ENCODE assay signal across 10 cellular contexts in the genomic region with DNA sequence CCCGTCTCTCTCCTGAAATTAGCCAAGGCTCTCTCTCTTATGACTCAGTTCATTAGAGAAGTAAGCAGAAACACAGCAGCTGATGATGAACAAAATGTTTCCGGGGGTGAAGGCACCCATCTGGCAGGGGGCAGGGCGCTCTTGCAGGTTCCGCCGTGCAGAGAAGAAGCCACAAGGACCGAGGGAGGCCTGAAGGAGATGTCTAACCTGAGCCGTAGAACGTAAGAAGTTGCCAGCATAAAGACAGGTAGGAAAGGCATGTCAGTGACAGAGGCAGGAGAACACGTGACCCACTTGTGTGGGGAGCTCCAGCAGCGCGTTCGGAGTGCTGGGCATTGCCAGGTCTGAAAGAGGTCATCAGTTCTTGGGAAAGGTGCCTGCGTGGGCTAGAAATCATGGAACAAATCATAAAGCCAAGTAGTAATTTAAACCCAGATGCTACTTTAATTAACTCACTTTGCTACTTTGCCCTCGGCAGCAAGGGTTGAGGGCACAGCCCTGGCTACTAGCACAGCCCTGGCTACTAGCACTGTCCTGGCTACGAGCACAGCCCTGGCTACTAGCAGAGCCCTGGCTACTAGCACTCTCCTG.
A peak's percentile ranks its signal among the peaks of the same experiment; 100 is the strongest.
DNase-seq lines count a peak whose midpoint lies in the region; ATAC-seq and TF ChIP-seq lines count a peak whose summit lies in the region.
"Had no signal": no experiment of that assay in that cellular context is flagged by ENCODE, and none has a peak within 500 bp of the region (broad histone marks: within the 10 kb centered on the region; RNA-seq: fewer than 3 reads in every experiment).

No MANE protein-coding gene starts in this region.

- no peak for TF ChIP-seq CTCF in sigmoid colon (IDR thresholded peaks at IDR 0.05)

- peaks cover 0 to 5% (median 0%) of the 10 kb centered on the region in 4 donors for H3K4me1 ChIP-seq in sigmoid colon
- H3K4me1 ChIP-seq: body of pancreas had no signal

- TF ChIP-seq EP300 in sigmoid colon (IDR thresholded peaks at IDR 0.05), result no peak

- intact Hi-C loops in posterior cingulate gyrus (cut with DNase I), result no loop called here
- intact Hi-C loops in sigmoid colon (cut with DNase I), result no loop called here

- no peaks in the 10 kb centered on the region for H3K36me3 ChIP-seq in sigmoid colon

- no peak for TF ChIP-seq POLR2A in sigmoid colon (IDR thresholded peaks at IDR 0.05)

- H3K4me3 ChIP-seq in sigmoid colon, result no peak overlapping the region
- H3K4me3 ChIP-seq: body of pancreas had no signal

- no peak for ATAC-seq in GM19328 (IDR thresholded peaks at IDR 0.05; ENCODE audit: unreplicated experiment)
- ATAC-seq in HG02798 (IDR thresholded peaks at IDR 0.05; ENCODE audit: poor library complexity, unreplicated experiment), result no peak
- ATAC-seq: body of pancreas had no signal

- no peaks in the 10 kb centered on the region for H3K27me3 ChIP-seq in sigmoid colon
- H3K27me3 ChIP-seq: body of pancreas had no signal

- no peak overlapping the region for H3K27ac ChIP-seq in sigmoid colon
- H3K27ac ChIP-seq: body of pancreas had no signal

- no peaks in the 10 kb centered on the region for H3K9me3 ChIP-seq in sigmoid colon
- H3K9me3 ChIP-seq: body of pancreas had no signal

- DNase-seq in DMS79 (lab: John Stamatoyannopoulos, UW) (peak; percentile 22), T-helper 1 cell (peak in 3 of 5 donors; percentile 14 to 56 (median 25)), posterior cingulate gyrus (peak in 6 of 10 donors; percentile 30 to 90 (median 67)), DMS 273 treated with DMSO at 0.1 percent for 48 hours (lab: John Stamatoyannopoulos, UW) (no peak), sigmoid colon (no peak)
- peak; percentile 34 for DNase-seq in central memory CD4-positive, alpha-beta T cell
- DNase-seq: body of pancreas, NCI-H146 had no signal

- WGBS in sigmoid colon, 2 donors, result 77 to 90% methylated on average over 15 of the region's 15 CpGs

Comparison
In these comparisons a context has a peak if more than half of its experiments do, and no peak if none do; other contexts are left out.
1. DNase-seq: peak in DMS79 (single experiment), T-helper 1 cell (3 of 5), central memory CD4-positive, alpha-beta T cell (single experiment) and posterior cingulate gyrus (6 of 10); none in DMS 273 treated with DMSO at 0.1 percent for 48 hours (single experiment) and sigmoid colon (single experiment).